In genomic region chr7:139620676-139621344, GRCh38 we compare ENCODE assay signal across 8 cellular contexts.
DNase-seq lines count a peak whose midpoint lies in the region; ATAC-seq and TF ChIP-seq lines count a peak whose summit lies in the region.

No MANE protein-coding gene starts in this region.

- DNase-seq in NCI-H2081 (lab: John Stamatoyannopoulos, UW): peak; percentile 32 to 48
- no peak for DNase-seq in NCI-H2081 treated with DMSO at 0.1 percent for 48 hours (lab: John Stamatoyannopoulos, UW)
- peak; percentile 34 for DNase-seq in NCI-H460 (ENCODE audit: extremely low read depth, low read depth)
- DNase-seq in activated T-cell treated with anti-CD3 and anti-CD28 coated beads for 4 hours: peak; percentile 52
- peak in 1 of 2 donors; percentile 25 for DNase-seq in foreskin keratinocyte
- DNase-seq in stimulated activated CD4-positive, alpha-beta T cell treated with anti-CD3 and anti-CD28 coated beads, Interleukin-12 subunit alpha, Interleukin-12 subunit beta, amount 100 ng/mL, for 4 hours: peak; percentile 59

- no peaks in the 10 kb centered on the region for H3K27me3 ChIP-seq in foreskin keratinocyte

- no peak overlapping the region for H3K27ac ChIP-seq in foreskin keratinocyte

- H3K4me1 ChIP-seq in foreskin keratinocyte: no peaks in the 10 kb centered on the region

- TF ChIP-seq CTCF in foreskin keratinocyte (conservative IDR thresholded peaks at IDR 0.05): peak; percentile 73

- ATAC-seq in HG02623 (IDR thresholded peaks at IDR 0.05; ENCODE audit: unreplicated experiment): peak; percentile 72
- peak; percentile 90 for ATAC-seq in foreskin keratinocyte
- ATAC-seq in HG03108 (IDR thresholded peaks at IDR 0.05; ENCODE audit: unreplicated experiment): no peak
